In the genomic region with DNA sequence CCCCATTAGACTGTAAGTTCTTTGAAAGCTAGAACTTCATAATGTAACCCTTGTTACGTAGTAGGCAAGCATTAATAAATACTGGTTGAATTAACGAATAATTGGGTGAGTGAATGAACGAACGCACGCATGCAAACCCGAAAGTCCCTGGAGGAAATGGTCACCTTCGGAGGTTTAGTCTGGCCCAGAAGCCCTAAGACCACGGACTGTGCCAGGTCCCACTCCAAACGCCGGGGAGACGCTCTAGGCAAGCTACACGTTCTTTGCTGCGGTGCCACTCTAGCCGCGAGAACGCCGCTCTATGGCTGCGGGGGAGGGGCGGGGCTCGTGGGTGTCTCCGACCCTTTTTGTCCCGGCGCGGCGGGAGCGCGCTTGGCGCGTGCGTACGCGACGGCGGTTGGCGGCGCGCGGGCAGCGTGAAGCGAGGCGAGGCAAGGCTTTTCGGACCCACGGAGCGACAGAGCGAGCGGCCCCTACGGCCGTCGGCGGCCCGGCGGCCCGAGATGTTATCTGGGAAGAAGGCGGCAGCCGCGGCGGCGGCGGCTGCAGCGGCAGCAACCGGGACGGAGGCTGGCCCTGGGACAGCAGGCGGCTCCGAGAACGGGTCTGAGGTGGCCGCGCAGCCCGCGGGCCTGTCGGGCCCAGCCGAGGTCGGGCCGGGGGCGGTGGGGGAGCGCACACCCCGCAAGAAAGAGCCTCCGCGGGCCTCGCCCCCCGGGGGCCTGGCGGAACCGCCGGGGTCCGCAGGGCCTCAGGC, we compare ENCODE assay signal across 8 cellular contexts. TPM values are rescaled to one million over a fixed set of nuclear protein-coding genes. Genes with fewer than 3 reads are reported as not detected.
DNase-seq lines count a peak whose midpoint lies in the region; ATAC-seq and TF ChIP-seq lines count a peak whose summit lies in the region.

KDM1A (plus strand) TSS at position 375 of the 757 bp plus-strand sequence; CDS start at position 504, 129 bp downstream.

- ATAC-seq in GM18498 (IDR thresholded peaks at IDR 0.05; ENCODE audit: unreplicated experiment) (peak; percentile 94), HG02885 (IDR thresholded peaks at IDR 0.05; ENCODE audit: poor library complexity, unreplicated experiment) (peak; percentile 94)

- H3K27me3 ChIP-seq in right atrium auricular region (no peaks in the 10 kb centered on the region), uterus (no peaks in the 10 kb centered on the region)

- H3K9me3 ChIP-seq in right atrium auricular region (peaks cover 0 to 12% of the 10 kb centered on the region in 2 donors), uterus (no peaks in the 10 kb centered on the region)

- H3K36me3 ChIP-seq in right atrium auricular region (no peaks in the 10 kb centered on the region), uterus (no peaks in the 10 kb centered on the region)

- peaks cover 0 to 16% of the 10 kb centered on the region in 2 donors for H3K4me1 ChIP-seq in right atrium auricular region
- H3K4me1 ChIP-seq in uterus: no peaks in the 10 kb centered on the region

- H3K4me3 ChIP-seq in right atrium auricular region (peak within 1 kb of the TSS; percentile 82 to 99), uterus (peak within 1 kb of the TSS; percentile 73 to 88)

- DNase-seq in NCI-H1694 treated with DMSO at 0.1 percent for 48 hours (lab: John Stamatoyannopoulos, UW): peak; percentile 86
- peak; percentile 74 to 98 (median 95) for DNase-seq in anterior cingulate cortex (lab: John Stamatoyannopoulos, UW)
- peak; percentile 94 for DNase-seq in right atrium auricular region (ENCODE audit: low spot score)
- DNase-seq in pulmonary artery endothelial cell (ENCODE audit: low read depth, low spot score): peak; percentile 89
- peak; percentile 97 to 98 for DNase-seq in uterus

- H3K27ac ChIP-seq in right atrium auricular region: peak within 1 kb of the TSS; percentile 87 to 89
- peak within 1 kb of the TSS; percentile 86 to 95 for H3K27ac ChIP-seq in uterus

- peak; percentile 45 to 90 for TF ChIP-seq POLR2A in uterus (IDR thresholded peaks at IDR 0.05)

- intact Hi-C loops in T-helper 2 cell treated with Interferon-gamma antibody and Interleukin-4, amounts not matched to agents 100 ng/mL and 5 ng/mL, for 36 hours (cut with micrococcal nuclease): no loop called here
- intact Hi-C loops in uterus (cut with DNase I; ENCODE audit: low total_unique reads): no loop called here

- TF ChIP-seq CTCF in right atrium auricular region (IDR thresholded peaks at IDR 0.05): peak in 1 of 2 donors; percentile 35
- peak in 3 of 4 experiments; percentile 3 to 46 (median 27) for TF ChIP-seq CTCF in uterus (IDR thresholded peaks at IDR 0.05)

RNA-seq across cellular contexts. Expression of gene KDM1A, which starts in this region (rescaled TPM):
- total RNA-seq in T-helper 2 cell treated with Interferon-gamma antibody and Interleukin-4, amounts not matched to agents 100 ng/mL and 5 ng/mL, for 36 hours: 57.9 and 58.9 TPM in 2 replicates
- 10 to 100 TPM; 28.2 to 34.9 TPM for total RNA-seq in right atrium auricular region
- total RNA-seq in pulmonary artery endothelial cell: 151 and 155 TPM in 2 replicates
- 100 to 1,000 TPM in 1 of 4 donors, 10 to 100 TPM in 3; 31.5 to 137 (median 57.3) TPM for total RNA-seq in uterus

Comparison
In these comparisons a context has a peak if more than half of its experiments do, and no peak if none do; other contexts are left out.
1. Peak in every context shown above with its lines: DNase-seq, ATAC-seq, H3K4me3 ChIP-seq and H3K27ac ChIP-seq.